Comparison of ENCODE assay signal across 14 cellular contexts in the genomic region with DNA sequence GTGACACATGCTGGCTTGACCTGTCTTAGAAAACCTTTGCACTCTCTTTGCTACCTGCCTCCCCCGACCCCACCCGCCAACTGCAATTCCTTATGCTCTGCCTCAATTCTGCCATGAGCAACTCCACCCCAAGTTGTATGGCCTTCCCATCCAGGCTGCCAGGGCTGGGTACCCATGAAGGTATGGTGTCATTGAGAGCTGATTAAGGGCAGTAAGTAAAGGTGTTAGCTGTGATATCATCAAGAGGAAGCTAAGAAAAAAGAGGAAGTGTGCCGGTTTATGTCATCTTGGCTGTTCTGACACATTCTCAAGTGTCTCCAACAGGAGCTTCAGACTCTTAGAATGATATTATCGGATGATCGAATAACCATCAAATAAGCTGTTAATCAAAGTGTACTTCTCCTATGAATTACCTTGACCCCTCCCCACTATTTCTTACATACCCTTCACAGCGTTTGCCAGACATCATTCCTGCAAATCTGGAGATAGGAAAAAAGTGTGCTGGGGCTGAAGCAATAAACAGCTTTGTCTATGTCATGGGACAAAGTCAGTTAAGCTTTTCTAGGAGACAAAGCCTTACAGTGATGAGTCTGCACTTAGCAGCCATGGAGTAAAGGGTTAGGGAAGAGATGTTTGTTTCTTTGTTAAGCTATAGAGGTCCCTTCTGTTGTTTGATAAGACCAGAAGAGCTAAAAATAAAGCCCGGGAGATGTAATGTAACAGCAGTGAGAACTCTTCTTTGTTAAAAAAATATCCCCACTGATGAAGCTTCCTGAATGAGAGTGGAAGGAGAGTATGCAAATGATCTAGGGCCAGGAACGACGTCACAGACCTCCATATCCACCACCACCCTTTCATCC. TPM values are rescaled to one million over a fixed set of nuclear protein-coding genes. Genes with fewer than 3 reads are reported as not detected.
DNase-seq lines count a peak whose midpoint lies in the region; ATAC-seq and TF ChIP-seq lines count a peak whose summit lies in the region.
"Had no signal": no experiment of that assay in that cellular context is flagged by ENCODE, and none has a peak within 500 bp of the region (broad histone marks: within the 10 kb centered on the region; RNA-seq: fewer than 3 reads in every experiment).

No MANE protein-coding gene starts in this region.

- peaks cover 0 to 5% (median 0%) of the 10 kb centered on the region in 11 donors for H3K9me3 Mint-ChIP-seq in naive thymus-derived CD4-positive, alpha-beta T cell
- H3K9me3 Mint-ChIP-seq in endothelial cell (ENCODE audit: unreplicated experiment) = no peaks in the 10 kb centered on the region
- H3K9me3 Mint-ChIP-seq: activated CD4-positive, alpha-beta T cell treated with anti-CD3 and anti-CD28 coated beads, Interleukin-2, amount 10 ng/mL, durations not matched to agents 7 days and 5 days; activated naive CD4-positive, alpha-beta T cell treated with anti-CD3 and anti-CD28 coated beads, Interleukin-2, amount 50 U/mL, for 24 hours had no signal

- no peak overlapping the region for H3K27ac ChIP-seq in naive thymus-derived CD4-positive, alpha-beta T cell (ENCODE audit: low read depth, low read length)
- H3K27ac ChIP-seq: colonic mucosa, skin epidermis had no signal

- H3K36me3 ChIP-seq in naive thymus-derived CD4-positive, alpha-beta T cell (ENCODE audit: control insufficient read depth in 2 of 3, insufficient read depth in 3 of 3, low read length in 3 of 3) = no peaks in the 10 kb centered on the region
- H3K36me3 ChIP-seq: colonic mucosa had no signal

- H3K27me3 ChIP-seq in naive thymus-derived CD4-positive, alpha-beta T cell (ENCODE audit: control insufficient read depth in 2 of 2, insufficient read depth in 2 of 2, low read length in 2 of 2) = no peaks in the 10 kb centered on the region
- H3K27me3 ChIP-seq: colonic mucosa had no signal

- intact Hi-C loops in naive thymus-derived CD4-positive, alpha-beta T cell (cut with micrococcal nuclease) = no loop called here

- peak; percentile 86 for DNase-seq in OCI-M1 (lab: John Stamatoyannopoulos, UW)
- DNase-seq in naive thymus-derived CD4-positive, alpha-beta T cell = no peak
- no peak for DNase-seq in stimulated activated CD4-positive, alpha-beta T cell treated with anti-CD3 and anti-CD28 coated beads, Interleukin-4, amount 100 ng/mL, for 24 hours
- DNase-seq in nucleus accumbens (lab: John Stamatoyannopoulos, UW) = no peak
- DNase-seq in endothelial cell (ENCODE audit: low spot score) = no peak
- DNase-seq: activated CD4-positive, alpha-beta T cell treated with anti-CD3 and anti-CD28 coated beads, Interleukin-2, amount 10 ng/mL, durations not matched to agents 7 days and 5 days; Caco-2; colonic mucosa had no signal

- no peak overlapping the region for H3K4me3 ChIP-seq in naive thymus-derived CD4-positive, alpha-beta T cell (ENCODE audit: low read length)
- H3K4me3 ChIP-seq: colonic mucosa, skin epidermis had no signal

- peaks cover 0 to 3% (median 0%) of the 10 kb centered on the region in 7 donors for H3K4me1 Mint-ChIP-seq in naive thymus-derived CD4-positive, alpha-beta T cell
- H3K4me1 Mint-ChIP-seq in endothelial cell (ENCODE audit: unreplicated experiment) = peaks cover 16% of the 10 kb centered on the region
- H3K4me1 Mint-ChIP-seq: activated CD4-positive, alpha-beta T cell treated with anti-CD3 and anti-CD28 coated beads, Interleukin-2, amount 10 ng/mL, durations not matched to agents 7 days and 5 days; activated naive CD4-positive, alpha-beta T cell treated with anti-CD3 and anti-CD28 coated beads, Interleukin-2, amount 50 U/mL, for 24 hours had no signal

- peaks cover 0 to 19% (median 12%) of the 10 kb centered on the region in 5 donors for H3K27me3 Mint-ChIP-seq in naive thymus-derived CD4-positive, alpha-beta T cell
- peaks cover 4% of the 10 kb centered on the region for H3K27me3 Mint-ChIP-seq in endothelial cell (ENCODE audit: unreplicated experiment)

- peak; percentile 79 for ATAC-seq in GM18498 (IDR thresholded peaks at IDR 0.05; ENCODE audit: unreplicated experiment)
- ATAC-seq in HG02981 (IDR thresholded peaks at IDR 0.05; ENCODE audit: unreplicated experiment) = peak; percentile 53
- ATAC-seq in naive thymus-derived CD4-positive, alpha-beta T cell = peak; percentile 75
- no peak for ATAC-seq in GM19328 (IDR thresholded peaks at IDR 0.05; ENCODE audit: unreplicated experiment)
- ATAC-seq: HCT116 had no signal

- POLR2A ChIA-PET in naive thymus-derived CD4-positive, alpha-beta T cell (lab: Charles Lee) = no interaction called here

- no peak overlapping the region for H3K27ac Mint-ChIP-seq in naive thymus-derived CD4-positive, alpha-beta T cell
- H3K27ac Mint-ChIP-seq in endothelial cell (ENCODE audit: unreplicated experiment) = no peak overlapping the region
- H3K27ac Mint-ChIP-seq: activated CD4-positive, alpha-beta T cell treated with anti-CD3 and anti-CD28 coated beads, Interleukin-2, amount 10 ng/mL, durations not matched to agents 7 days and 5 days; activated naive CD4-positive, alpha-beta T cell treated with anti-CD3 and anti-CD28 coated beads, Interleukin-2, amount 50 U/mL, for 24 hours had no signal

- no peaks in the 10 kb centered on the region for H3K4me1 ChIP-seq in naive thymus-derived CD4-positive, alpha-beta T cell (ENCODE audit: control insufficient read depth in 2 of 2, insufficient read depth in 2 of 2, low read length in 2 of 2)
- H3K4me1 ChIP-seq: colonic mucosa had no signal

- no peak overlapping the region for H3K4me3 Mint-ChIP-seq in naive thymus-derived CD4-positive, alpha-beta T cell
- H3K4me3 Mint-ChIP-seq in endothelial cell (ENCODE audit: unreplicated experiment) = no peak overlapping the region
- H3K4me3 Mint-ChIP-seq: activated CD4-positive, alpha-beta T cell treated with anti-CD3 and anti-CD28 coated beads, Interleukin-2, amount 10 ng/mL, durations not matched to agents 7 days and 5 days; activated naive CD4-positive, alpha-beta T cell treated with anti-CD3 and anti-CD28 coated beads, Interleukin-2, amount 50 U/mL, for 24 hours had no signal

- CTCF ChIA-PET in naive thymus-derived CD4-positive, alpha-beta T cell (lab: Charles Lee) = no interaction called here

- H3K9me3 ChIP-seq in naive thymus-derived CD4-positive, alpha-beta T cell (ENCODE audit: control insufficient read depth in 2 of 3, low read length in 3 of 3) = no peaks in the 10 kb centered on the region
- H3K9me3 ChIP-seq: colonic mucosa had no signal

- TF ChIP-seq CTCF in endothelial cell (IDR thresholded peaks at IDR 0.05; ENCODE audit: unreplicated experiment) = no peak

- no peaks in the 10 kb centered on the region for H3K36me3 Mint-ChIP-seq in naive thymus-derived CD4-positive, alpha-beta T cell
- no peaks in the 10 kb centered on the region for H3K36me3 Mint-ChIP-seq in endothelial cell (ENCODE audit: low read depth, unreplicated experiment)

RNA-seq across cellular contexts. Expression of gene SMAD2, which starts 40.4 kb away (rescaled TPM):
- 100 to 1,000 TPM; 100 to 164 (median 144) TPM for total RNA-seq in naive thymus-derived CD4-positive, alpha-beta T cell
- polyA plus RNA-seq in naive thymus-derived CD4-positive, alpha-beta T cell = 100 to 1,000 TPM in 1 of 2 donors, 10 to 100 TPM in 1; 91.3 to 111 TPM
- total RNA-seq in endothelial cell (ENCODE audit: unreplicated experiment) = 150 TPM
